In the genomic region with DNA sequence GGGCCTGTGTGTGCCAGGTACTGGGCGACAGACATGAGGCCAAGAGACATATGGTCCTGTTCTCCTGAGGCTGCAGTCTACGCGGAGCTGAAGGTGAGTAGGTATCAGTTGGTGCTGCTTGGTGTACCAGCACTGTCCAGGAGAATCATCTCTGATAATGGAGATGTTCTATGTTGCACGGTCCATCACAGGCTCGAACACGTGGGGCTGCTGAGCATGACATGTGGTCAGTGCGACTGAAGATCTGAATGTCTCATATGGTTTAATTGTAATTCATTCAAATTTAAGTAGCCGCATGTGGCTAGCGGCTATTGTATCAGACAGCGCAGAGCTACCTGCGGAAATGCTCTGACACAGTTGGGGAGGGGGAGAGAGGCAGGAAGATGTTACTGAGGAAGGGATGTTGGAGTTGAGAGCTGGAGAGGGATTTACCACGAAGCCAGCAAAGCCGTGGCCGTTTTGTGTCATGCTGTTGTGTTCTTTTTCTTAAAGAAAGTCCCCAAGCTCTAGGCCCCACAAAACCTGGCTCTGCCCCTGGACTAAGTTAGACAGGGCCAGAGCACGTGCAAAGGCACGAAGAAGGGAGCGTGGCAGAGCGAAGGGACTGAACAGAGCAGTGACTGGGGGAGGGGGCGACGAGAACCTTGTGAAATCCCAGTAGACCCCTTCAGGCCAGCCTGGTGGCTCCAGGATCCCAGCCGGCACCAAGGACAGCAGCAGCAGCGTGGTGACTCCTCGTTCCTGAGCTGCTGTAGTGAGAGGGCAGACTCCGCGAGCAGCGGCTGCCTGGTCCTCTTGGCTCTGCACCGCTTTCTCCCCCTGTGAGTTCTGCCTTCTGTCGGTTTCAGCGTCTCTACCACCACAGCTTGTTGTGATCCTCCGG, we compare ENCODE assay signal across 19 cellular contexts. TPM values are rescaled to one million over a fixed set of nuclear protein-coding genes. Genes with fewer than 3 reads are reported as not detected.
A peak's percentile ranks its signal among the peaks of the same experiment; 100 is the strongest.
DNase-seq lines count a peak whose midpoint lies in the region; ATAC-seq, FAIRE-seq and TF ChIP-seq lines count a peak whose summit lies in the region.
"Had no signal": no experiment of that assay in that cellular context is flagged by ENCODE, and none has a peak within 500 bp of the region (broad histone marks: within the 10 kb centered on the region; RNA-seq: fewer than 3 reads in every experiment).

No MANE protein-coding gene starts in this region.

- DNase-seq in mammary epithelial cell (peak; percentile 9), breast epithelium (ENCODE audit: low spot score in 2 of 2) (no peak), K562 (ENCODE audit: extremely low read depth in 1 of 4, low spot score in 3 of 4) (peak in 1 of 4 experiments; percentile 28), iris pigment epithelial cell (ENCODE audit: low read depth) (peak; percentile 14), upper lobe of right lung (no peak), uterus (no peak), superior temporal gyrus (ENCODE audit: extremely low spot score) (no peak)
- no peak for DNase-seq in activated CD8-positive, alpha-beta T cell treated with anti-CD3 and anti-CD28 coated beads for 36 hours
- DNase-seq: activated CD4-positive, alpha-beta T cell treated with anti-CD3 and anti-CD28 coated beads for 4 hours; activated naive CD4-positive, alpha-beta T cell treated with anti-CD3 and anti-CD28 coated beads, Interleukin-2, amount 10 ng/mL, durations not matched to agents 7 days and 5 days; activated T-cell treated with anti-CD3 and anti-CD28 coated beads for 4 hours; CD4-positive, alpha-beta memory T cell; effector memory CD4-positive, alpha-beta T cell; HCEC 1CT; SIG-M5; T-helper 9 cell had no signal

- intact Hi-C loops in mammary epithelial cell (cut with micrococcal nuclease) (no loop called here), breast epithelium (cut with DNase I; ENCODE audit: low total_unique reads) (no loop called here), K562 (cut with micrococcal nuclease) (no loop called here), upper lobe of right lung (cut with DNase I) (no loop called here), uterus (cut with DNase I; ENCODE audit: low total_unique reads) (no loop called here)
- intact Hi-C loops in activated CD8-positive, alpha-beta T cell treated with anti-CD3 and anti-CD28 coated beads for 36 hours (cut with micrococcal nuclease): no loop called here

- peak; percentile 65 for ATAC-seq in K562
- peak; percentile 27 for ATAC-seq in upper lobe of right lung
- no peak for ATAC-seq in activated CD8-positive, alpha-beta T cell treated with anti-CD3 and anti-CD28 coated beads for 36 hours

- TF ChIP-seq POLR2A in breast epithelium (IDR thresholded peaks at IDR 0.05) (no peak), K562 (conservative IDR thresholded peaks at IDR 0.05) (no peak), uterus (IDR thresholded peaks at IDR 0.05) (no peak)

- no peak for TF ChIP-seq CTCF in mammary epithelial cell (conservative IDR thresholded peaks at IDR 0.05 in 1 of 2, IDR thresholded peaks at IDR 0.05 in 1 of 2; ENCODE audit: extremely low read depth in 1 of 2, insufficient read depth in 1 of 2, low read depth in 1 of 2, low read length in 2 of 2)
- no peak for TF ChIP-seq CTCF in breast epithelium (IDR thresholded peaks at IDR 0.05)
- TF ChIP-seq CTCF in K562 (IDR thresholded peaks at IDR 0.05 in 2 of 3, conservative IDR thresholded peaks at IDR 0.05 in 1 of 3; ENCODE audit: insufficient read depth in 2 of 3, low read depth in 1 of 3, low read length in 3 of 3): no peak
- no peak for TF ChIP-seq CTCF in upper lobe of right lung (IDR thresholded peaks at IDR 0.05)
- no peak for TF ChIP-seq CTCF in activated CD8-positive, alpha-beta T cell treated with anti-CD3 and anti-CD28 coated beads for 36 hours (IDR thresholded peaks at IDR 0.05)
- TF ChIP-seq CTCF in uterus (IDR thresholded peaks at IDR 0.05): no peak

- H4K20me1 ChIP-seq in mammary epithelial cell (ENCODE audit: insufficient read depth, low read length): no peaks in the 10 kb centered on the region
- H4K20me1 ChIP-seq in K562 (replicated peaks; ENCODE audit: control insufficient read depth, insufficient read depth, low read length): no peaks in the 10 kb centered on the region

- 64% methylated on average over 23 of the region's 30 CpGs for WGBS in mammary epithelial cell (ENCODE audit: low coverage, missing lambda C conversion rate)
- WGBS in K562 (ENCODE audit: insufficient coverage, low coverage, missing lambda C conversion rate): 24% methylated on average over 30 of the region's 30 CpGs

- H3K79me2 ChIP-seq in mammary epithelial cell (ENCODE audit: insufficient read depth, low read length): no peaks in the 10 kb centered on the region
- H3K79me2 ChIP-seq in K562 (ENCODE audit: control insufficient read depth, insufficient read depth, low read length): no peaks in the 10 kb centered on the region

- H3K27ac ChIP-seq in mammary epithelial cell (ENCODE audit: insufficient read depth, low read depth, low read length) (no peak overlapping the region), breast epithelium (no peak overlapping the region), K562 (ENCODE audit: extremely low read depth, low read depth, low read length) (no peak overlapping the region), upper lobe of right lung (no peak overlapping the region), uterus (no peak overlapping the region)

- H3K4me2 ChIP-seq in mammary epithelial cell (ENCODE audit: insufficient read depth, low read depth, low read length): no peak overlapping the region
- H3K4me2 ChIP-seq in K562 (ENCODE audit: insufficient read depth, low read length): no peak overlapping the region

- H3K4me3 Mint-ChIP-seq in activated CD8-positive, alpha-beta T cell treated with anti-CD3 and anti-CD28 coated beads for 36 hours: no peak overlapping the region
- H3K4me3 Mint-ChIP-seq: activated naive CD4-positive, alpha-beta T cell treated with anti-CD3 and anti-CD28 coated beads, Interleukin-2, amount 10 ng/mL, durations not matched to agents 7 days and 5 days; nephron had no signal

- no peaks in the 10 kb centered on the region for H3K27me3 ChIP-seq in mammary epithelial cell (ENCODE audit: insufficient read depth, low read length)
- H3K27me3 ChIP-seq in breast epithelium: peaks cover 0 to 5% of the 10 kb centered on the region in 2 donors
- peaks cover 16 to 41% of the 10 kb centered on the region in 2 experiments; a peak in 3 of 5 replicates for H3K27me3 ChIP-seq in K562 (ENCODE audit: control insufficient read depth in 2 of 2, insufficient read depth in 2 of 2, low read length in 2 of 2)
- no peaks in the 10 kb centered on the region for H3K27me3 ChIP-seq in upper lobe of right lung
- no peaks in the 10 kb centered on the region for H3K27me3 ChIP-seq in uterus

- H3K9ac ChIP-seq in mammary epithelial cell (ENCODE audit: insufficient read depth, low read length) (no peak overlapping the region), K562 (ENCODE audit: insufficient read depth in 1 of 2, low read depth in 2 of 2, low read length in 2 of 2) (peak overlapping the region in 1 of 2 experiments; percentile 8; a peak in 2 of 4 replicates)

- peaks cover 3% of the 10 kb centered on the region for H3K4me1 Mint-ChIP-seq in activated CD8-positive, alpha-beta T cell treated with anti-CD3 and anti-CD28 coated beads for 36 hours (ENCODE audit: low read depth)
- H3K4me1 Mint-ChIP-seq: nephron had no signal

- H2AFZ ChIP-seq in mammary epithelial cell (ENCODE audit: low read depth, low read length): no peak overlapping the region
- peak overlapping the region; percentile 41; the same call in 1 of the 2 replicates for H2AFZ ChIP-seq in K562 (ENCODE audit: low read depth, low read length)

- TF ChIP-seq RAD21 in K562 (CRISPR knock-in tag; conservative IDR thresholded peaks at IDR 0.05 in 1 of 2, IDR thresholded peaks at IDR 0.05 in 1 of 2): no peak

- POLR2A ChIA-PET in K562 (lab: Yijun Ruan, JAX): interaction anchor here (0.6 to 0.9 kb wide), 2 partner anchors 8 to 10 kb away, joined by 3 to 6 read pairs; no protein-coding TSS in a partner anchor
- POLR2A ChIA-PET in activated CD8-positive, alpha-beta T cell treated with anti-CD3 and anti-CD28 coated beads for 36 hours (lab: Charles Lee): no interaction called here

- H3K4me1 ChIP-seq in mammary epithelial cell (ENCODE audit: insufficient read depth, low read length) (no peaks in the 10 kb centered on the region), breast epithelium (no peaks in the 10 kb centered on the region), K562 (replicated peaks in 1 of 2; ENCODE audit: control insufficient read depth in 2 of 2, insufficient read depth in 2 of 2, low read length in 2 of 2) (peaks cover 6 to 11% of the 10 kb centered on the region in 2 experiments; a peak in 3 of 5 replicates), upper lobe of right lung (no peaks in the 10 kb centered on the region), uterus (no peaks in the 10 kb centered on the region)

- H3K27me3 Mint-ChIP-seq in activated CD8-positive, alpha-beta T cell treated with anti-CD3 and anti-CD28 coated beads for 36 hours: peaks cover 21% of the 10 kb centered on the region

- CTCF ChIA-PET in mammary epithelial cell (lab: Charles Lee; ENCODE audit: low non-redundant PET): no interaction called here
- CTCF ChIA-PET in K562 (lab: Yijun Ruan, JAX; ENCODE audit: low intra/inter-chr PET ratio): no interaction called here
- CTCF ChIA-PET in activated CD8-positive, alpha-beta T cell treated with anti-CD3 and anti-CD28 coated beads for 36 hours (lab: Charles Lee): no interaction called here

- H3K9me1 ChIP-seq in K562 (ENCODE audit: control insufficient read depth, insufficient read depth, low read length): no peaks in the 10 kb centered on the region

- no peaks in the 10 kb centered on the region for H3K36me3 Mint-ChIP-seq in activated CD8-positive, alpha-beta T cell treated with anti-CD3 and anti-CD28 coated beads for 36 hours (ENCODE audit: low read depth)
- H3K36me3 Mint-ChIP-seq: activated naive CD4-positive, alpha-beta T cell treated with anti-CD3 and anti-CD28 coated beads, Interleukin-2, amount 10 ng/mL, durations not matched to agents 7 days and 5 days; CD4-positive, alpha-beta memory T cell had no signal

- FAIRE-seq in K562 (lab: Jason Lieb, UNC): no peak
- FAIRE-seq: GM12892, urothelium cell line had no signal

- in situ Hi-C loops in mammary epithelial cell (cut with MboI; ENCODE audit: low sequenced_read_pairs in 2 of 2) (no loop called here), K562 (cut with MboI) (loop anchor here (10.0 kb wide), 1 partner anchor 1698 kb away; no protein-coding TSS in a partner anchor)

- dilution Hi-C loops in mammary epithelial cell (cut with HindIII; ENCODE audit: low sequenced_read_pairs): no loop called here

- H3K4me3 ChIP-seq in mammary epithelial cell (replicated peaks in 1 of 3; ENCODE audit: insufficient read depth in 1 of 3, low read depth in 2 of 3, low read length in 3 of 3) (no peak overlapping the region), breast epithelium (no peak overlapping the region), K562 (no peak overlapping the region), upper lobe of right lung (no peak overlapping the region), uterus (no peak overlapping the region)

- no peak overlapping the region for H3K27ac Mint-ChIP-seq in activated CD8-positive, alpha-beta T cell treated with anti-CD3 and anti-CD28 coated beads for 36 hours
- H3K27ac Mint-ChIP-seq: activated naive CD4-positive, alpha-beta T cell treated with anti-CD3 and anti-CD28 coated beads, Interleukin-2, amount 10 ng/mL, durations not matched to agents 7 days and 5 days; nephron had no signal

- BruUV-seq in mammary epithelial cell (replicated peaks; lab: Mats Ljungman, UMichigan): no TSS peak
- BruUV-seq in K562 (replicated peaks; lab: Mats Ljungman, UMichigan): no TSS peak

- no peaks in the 10 kb centered on the region for H3K9me3 Mint-ChIP-seq in activated CD8-positive, alpha-beta T cell treated with anti-CD3 and anti-CD28 coated beads for 36 hours
- H3K9me3 Mint-ChIP-seq: activated naive CD4-positive, alpha-beta T cell treated with anti-CD3 and anti-CD28 coated beads, Interleukin-2, amount 10 ng/mL, durations not matched to agents 7 days and 5 days; nephron had no signal

- no peaks in the 10 kb centered on the region for H3K9me3 ChIP-seq in mammary epithelial cell (replicated peaks; ENCODE audit: insufficient read depth, low read length)
- no peaks in the 10 kb centered on the region for H3K9me3 ChIP-seq in breast epithelium
- no peaks in the 10 kb centered on the region for H3K9me3 ChIP-seq in K562 (replicated peaks; ENCODE audit: control insufficient read depth, insufficient read depth, low read depth, low read length)
- no peaks in the 10 kb centered on the region for H3K9me3 ChIP-seq in upper lobe of right lung
- H3K9me3 ChIP-seq in uterus: no peaks in the 10 kb centered on the region

- H3K36me3 ChIP-seq in mammary epithelial cell (ENCODE audit: insufficient read depth, low read length) (no peaks in the 10 kb centered on the region), breast epithelium (no peaks in the 10 kb centered on the region), K562 (ENCODE audit: control insufficient read depth, insufficient read depth, low read length) (no peaks in the 10 kb centered on the region), upper lobe of right lung (no peaks in the 10 kb centered on the region), uterus (no peaks in the 10 kb centered on the region)

- no peak for TF ChIP-seq EP300 in K562 (IDR thresholded peaks at IDR 0.05; ENCODE audit: low read length)

RNA-seq across cellular contexts. Expression of gene SMKR1, which starts 20.0 kb away (rescaled TPM):
- total RNA-seq in mammary epithelial cell: under 1 TPM in 1 of 2 donors, not detected in 1; 0.80 TPM
- polyA plus RNA-seq in mammary epithelial cell: 0.86 TPM
- not detected for polyA minus RNA-seq in mammary epithelial cell
- not detected for total RNA-seq in breast epithelium
- 1.4 and 1.6 TPM in 2 replicates for total RNA-seq in K562 (2011; cell fraction: chromatin; rRNA removed; ENCODE audit: low replicate concordance)
- 1.4 TPM in 1 of 2 replicates, not detected in the other for total RNA-seq in K562 (2011; cell fraction: nucleolus; rRNA removed)
- total RNA-seq in K562 (2011; cell fraction: nucleoplasm; rRNA removed): 1.5 TPM in 1 of 2 replicates, not detected in the other
- total RNA-seq in K562 (2014; rRNA removed): 0.37 TPM in 1 of 2 replicates, not detected in the other
- 1.1 and 1.4 TPM in 2 replicates for total RNA-seq in K562 (2014; rRNA removed; fragmentation: Illumina TruSeq; extraction: Trizol)
- 0.62 and 1.7 TPM in 2 replicates for total RNA-seq in K562 (2015; rRNA removed; fragmentation: Illumina TruSeq; extraction: Trizol)
- 0.58 and 1.5 TPM in 2 replicates for total RNA-seq in K562 (2021)
- 1.3 and 1.5 TPM in 2 replicates for polyA plus RNA-seq in K562 (2011; rRNA removed)
- polyA plus RNA-seq in K562 (2011; cell fraction: cytosol; rRNA removed): 0.13 and 0.94 TPM in 2 replicates
- polyA plus RNA-seq in K562 (2011; cell fraction: nucleus; rRNA removed): 5.4 and 7.6 TPM in 2 replicates
- 1.9 and 2.1 TPM in 2 replicates for polyA plus RNA-seq in K562 (2012)
- 1.4 and 1.5 TPM in 2 replicates for polyA plus RNA-seq in K562 (2014; fragmentation: Illumina TruSeq; extraction: Trizol)
- under 1 TPM; 0.59 to 0.73 TPM for polyA plus RNA-seq in K562 (2014; fragmentation: Nextera tagmentation; extraction: Ambion mirVana)
- polyA plus RNA-seq in K562 (2014; rRNA removed): 1.8 TPM in 2 replicates
- 1.5 TPM in 1 of 2 replicates, not detected in the other for polyA minus RNA-seq in K562 (2011; rRNA and poly(A)+ RNA removed)
- not detected in 2 replicates for polyA minus RNA-seq in K562 (2011; cell fraction: cytosol; rRNA and poly(A)+ RNA removed)
- polyA minus RNA-seq in K562 (2011; cell fraction: nucleus; rRNA and poly(A)+ RNA removed): 0.78 TPM in 1 of 2 replicates, not detected in the other
- total RNA-seq in upper lobe of right lung: not detected
- 1 to 10 TPM; 2.6 to 3.6 TPM for total RNA-seq in activated CD8-positive, alpha-beta T cell treated with anti-CD3 and anti-CD28 coated beads for 36 hours
- total RNA-seq in uterus: 1 to 10 TPM in 1 of 4 donors, under 1 TPM in 1, not detected in 2; 0.35 to 1.7 TPM

Comparison
In these comparisons a context has a peak if more than half of its experiments do, and no peak if none do; other contexts are left out.
1. DNase-seq: peak in mammary epithelial cell (single experiment) and iris pigment epithelial cell (single experiment); none in breast epithelium (0 of 2), upper lobe of right lung (single experiment), activated CD8-positive, alpha-beta T cell treated with anti-CD3 and anti-CD28 coated beads for 36 hours (single experiment), uterus (0 of 2) and superior temporal gyrus (single experiment).